1 cellular context compared by ENCODE assay signal in genomic region chr17:77374170-77374936, GRCh38.
TF ChIP-seq lines count a peak whose summit lies in the region.

No MANE protein-coding gene starts in this region.

TF ChIP-seq in HepG2, 621 proteins besides CTCF, POLR2A, EP300 and RAD21 (continued from another document and continues in another):
- TF ChIP-seq ZNF362 (CRISPR knock-in tag; IDR thresholded peaks at IDR 0.05; ENCODE audit: borderline replicate concordance) (0 out of 2 replicates have a peak, but pooled peaks have one; percentile 26), ATF2 (CRISPR knock-in tag; IDR thresholded peaks at IDR 0.05) (peak; percentile 71; the same call in 1 of the 2 replicates), ZNF83 (CRISPR knock-in tag; IDR thresholded peaks at IDR 0.05; ENCODE audit: borderline replicate concordance) (no peak), ZNF251 (CRISPR knock-in tag; IDR thresholded peaks at IDR 0.05) (0 out of 2 replicates have a peak, but pooled peaks have one; percentile 24), MAFF (IDR thresholded peaks at IDR 0.05; ENCODE audit: low read depth, low read length) (no peak), ARNT2 (CRISPR knock-in tag; IDR thresholded peaks at IDR 0.05; ENCODE audit: low read depth) (no peak; the same call in 1 of the 2 replicates), TCF7 (IDR thresholded peaks at IDR 0.05; ENCODE audit: low read depth) (no peak), MIER3 (CRISPR knock-in tag; IDR thresholded peaks at IDR 0.05; ENCODE audit: borderline replicate concordance) (no peak; the same call in none of the 2 replicates), MYNN (CRISPR knock-in tag; IDR thresholded peaks at IDR 0.05; ENCODE audit: low read depth) (0 out of 2 replicates have a peak, but pooled peaks have one; percentile 73), ARID5B (CRISPR knock-in tag; IDR thresholded peaks at IDR 0.05) (peak; percentile 59; the same call in 1 of the 2 replicates), MAFK (conservative IDR thresholded peaks at IDR 0.05 in 1 of 2, IDR thresholded peaks at IDR 0.05 in 1 of 2; ENCODE audit: low read length in 2 of 2) (no peak), ZNF678 (CRISPR knock-in tag; IDR thresholded peaks at IDR 0.05) (peak; percentile 81; the same call in 1 of the 2 replicates), ZNF713 (CRISPR knock-in tag; IDR thresholded peaks at IDR 0.05) (peak; percentile 83; the same call in 1 of the 2 replicates), TBX2 (CRISPR knock-in tag; IDR thresholded peaks at IDR 0.05; ENCODE audit: borderline replicate concordance) (peak; percentile 76; the same call in 1 of the 2 replicates), ZNF775 (CRISPR knock-in tag; IDR thresholded peaks at IDR 0.05; ENCODE audit: borderline replicate concordance) (0 out of 2 replicates have a peak, but pooled peaks have one; percentile 43), ZNF546 (CRISPR knock-in tag; conservative IDR thresholded peaks at IDR 0.05) (no peak), DNMT3B (CRISPR knock-in tag; conservative IDR thresholded peaks at IDR 0.05) (no peak), ZNF597 (CRISPR knock-in tag; IDR thresholded peaks at IDR 0.05) (no peak), U2AF1 (optimal IDR thresholded peaks at IDR 0.05; ENCODE audit: low read depth, low read length) (peak; percentile 2), ZNF788 (CRISPR knock-in tag; IDR thresholded peaks at IDR 0.05; ENCODE audit: borderline replicate concordance) (no peak; the same call in 1 of the 2 replicates), MLX (CRISPR knock-in tag; IDR thresholded peaks at IDR 0.05) (peak; percentile 34; the same call in 1 of the 2 replicates), ZNF343 (CRISPR knock-in tag; IDR thresholded peaks at IDR 0.05) (peak; percentile 96), ZFP62 (CRISPR knock-in tag; IDR thresholded peaks at IDR 0.05) (no peak), IRF1 (CRISPR knock-in tag; IDR thresholded peaks at IDR 0.05; ENCODE audit: low read depth) (no peak), TERF1 (CRISPR knock-in tag; IDR thresholded peaks at IDR 0.05) (no peak), RXRA (CRISPR knock-in tag; IDR thresholded peaks at IDR 0.05) (no peak; the same call in 1 of the 2 replicates), CEBPG (CRISPR knock-in tag; IDR thresholded peaks at IDR 0.05) (0 out of 2 replicates have a peak, but pooled peaks have one; percentile 33), TARDBP (CRISPR knock-in tag; IDR thresholded peaks at IDR 0.05) (peak; percentile 56; the same call in 1 of the 2 replicates), ZNF138 (CRISPR knock-in tag; IDR thresholded peaks at IDR 0.05; ENCODE audit: low read depth) (no peak), SKIL (CRISPR knock-in tag; IDR thresholded peaks at IDR 0.05; ENCODE audit: borderline replicate concordance) (0 out of 2 replicates have a peak, but pooled peaks have one; percentile 52), ZFP82 (CRISPR knock-in tag; IDR thresholded peaks at IDR 0.05; ENCODE audit: borderline replicate concordance) (no peak), ZNF660 (CRISPR knock-in tag; IDR thresholded peaks at IDR 0.05; ENCODE audit: borderline replicate concordance, low read depth) (no peak), ZFP36 (IDR thresholded peaks at IDR 0.05; ENCODE audit: borderline replicate concordance, low read depth, low read length, partially characterized antibody) (no peak), JDP2 (CRISPR knock-in tag; IDR thresholded peaks at IDR 0.05; ENCODE audit: borderline replicate concordance) (no peak), ZNF547 (CRISPR knock-in tag; IDR thresholded peaks at IDR 0.05) (peak; percentile 63), PCBP2 (optimal IDR thresholded peaks at IDR 0.05; ENCODE audit: low read depth, low read length, poor library complexity, severe bottlenecking) (no peak), ZNF432 (CRISPR knock-in tag; IDR thresholded peaks at IDR 0.05; ENCODE audit: borderline replicate concordance) (no peak), FIP1L1 (IDR thresholded peaks at IDR 0.05; ENCODE audit: borderline replicate concordance, insufficient read depth, low read depth, low read length) (0 out of 2 replicates have a peak, but pooled peaks have one; percentile 24), POGZ (CRISPR knock-in tag; IDR thresholded peaks at IDR 0.05) (no peak), PLSCR1 (CRISPR knock-in tag; IDR thresholded peaks at IDR 0.05; ENCODE audit: borderline replicate concordance) (no peak), CHD4 (IDR thresholded peaks at IDR 0.05; ENCODE audit: borderline replicate concordance, low read length) (no peak), HNF4A (CRISPR knock-in tag; IDR thresholded peaks at IDR 0.05) (peak; percentile 22), FOXC1 (CRISPR knock-in tag; IDR thresholded peaks at IDR 0.05; ENCODE audit: borderline replicate concordance) (peak; percentile 23; the same call in 1 of the 2 replicates), MBNL3 (CRISPR knock-in tag; conservative IDR thresholded peaks at IDR 0.05) (no peak), MAZ (IDR thresholded peaks at IDR 0.05; ENCODE audit: borderline replicate concordance, low read depth, low read length) (peak; percentile 83), MAZ (CRISPR knock-in tag; IDR thresholded peaks at IDR 0.05; ENCODE audit: low read depth) (peak; percentile 85; the same call in 1 of the 2 replicates), YY1 (IDR thresholded peaks at IDR 0.05; ENCODE audit: insufficient read depth, insufficient replicate concordance, low read depth, low read length) (peak; percentile 69), ZSCAN30 (CRISPR knock-in tag; IDR thresholded peaks at IDR 0.05) (no peak), KDM3A (CRISPR knock-in tag; IDR thresholded peaks at IDR 0.05; ENCODE audit: low read depth) (peak; percentile 89; the same call in 1 of the 2 replicates), DMAP1 (CRISPR knock-in tag; IDR thresholded peaks at IDR 0.05) (peak; percentile 78; the same call in 1 of the 2 replicates), ZNF337 (CRISPR knock-in tag; IDR thresholded peaks at IDR 0.05; ENCODE audit: borderline replicate concordance, low read depth) (no peak), SOX13 (IDR thresholded peaks at IDR 0.05) (no peak), SOX13 (CRISPR knock-in tag; conservative IDR thresholded peaks at IDR 0.05 in 1 of 2, IDR thresholded peaks at IDR 0.05 in 1 of 2) (peak in 1 of 2 experiments; percentile 73; a peak in 2 of 4 replicates), ZNF530 (CRISPR knock-in tag; IDR thresholded peaks at IDR 0.05; ENCODE audit: low read depth) (0 out of 2 replicates have a peak, but pooled peaks have one; percentile 53), SP140L (CRISPR knock-in tag; IDR thresholded peaks at IDR 0.05; ENCODE audit: borderline replicate concordance) (no peak), SALL1 (CRISPR knock-in tag; IDR thresholded peaks at IDR 0.05) (peak; percentile 71; the same call in 1 of the 2 replicates), SMARCC2 (IDR thresholded peaks at IDR 0.05) (no peak), HDAC2 (CRISPR knock-in tag; IDR thresholded peaks at IDR 0.05) (peak; percentile 63; the same call in 1 of the 2 replicates), TBX3 (IDR thresholded peaks at IDR 0.05; ENCODE audit: borderline replicate concordance) (0 out of 2 replicates have a peak, but pooled peaks have one; percentile 28), POLR2AphosphoS2 (IDR thresholded peaks at IDR 0.05; ENCODE audit: low read depth, low read length) (no peak), NRL (CRISPR knock-in tag; IDR thresholded peaks at IDR 0.05; ENCODE audit: borderline replicate concordance) (peak; percentile 72)
